ENCODE assay signal across 14 cellular contexts in genomic region chr2:46384457-46384815, GRCh38.
DNase-seq lines count a peak whose midpoint lies in the region; ATAC-seq and TF ChIP-seq lines count a peak whose summit lies in the region.
"Had no signal": no experiment of that assay in that cellular context is flagged by ENCODE, and none has a peak within 500 bp of the region (broad histone marks: within the 10 kb centered on the region; RNA-seq: fewer than 3 reads in every experiment).

No MANE protein-coding gene starts in this region.

- ATAC-seq in GM19324 (IDR thresholded peaks at IDR 0.05; ENCODE audit: low FRiP score, unreplicated experiment): no peak
- ATAC-seq: GM12878, GM23338 had no signal

- H3K4me2 ChIP-seq in PC-9: no peak overlapping the region
- H3K4me2 ChIP-seq: BLaER1 treated with 17β-estradiol and CSF1 and Interleukin-3, amounts not matched to agents 10 nM and 100 nM; GM23338 had no signal

- no peak for TF ChIP-seq CTCF in PC-9 (conservative IDR thresholded peaks at IDR 0.05)
- no peak for TF ChIP-seq CTCF in endodermal cell (conservative IDR thresholded peaks at IDR 0.05)
- no peak for TF ChIP-seq CTCF in osteocyte (IDR thresholded peaks at IDR 0.05)
- TF ChIP-seq CTCF in chondrocyte (IDR thresholded peaks at IDR 0.05): no peak

- no peaks in the 10 kb centered on the region for H4K20me1 ChIP-seq in PC-9 (ENCODE audit: insufficient read depth)
- H4K20me1 ChIP-seq: BLaER1 treated with 17β-estradiol and CSF1 and Interleukin-3, amounts not matched to agents 10 nM and 100 nM had no signal

- H3K27ac Mint-ChIP-seq in endodermal cell (no peak overlapping the region), osteocyte (ENCODE audit: unreplicated experiment) (no peak overlapping the region), chondrocyte (ENCODE audit: unreplicated experiment) (no peak overlapping the region)
- H3K27ac Mint-ChIP-seq: CD4-positive, CD25-positive, alpha-beta regulatory T cell; GM23338 had no signal

- no peaks in the 10 kb centered on the region for H3K27me3 ChIP-seq in PC-9 (ENCODE audit: insufficient read depth, low read depth)
- H3K27me3 ChIP-seq in endodermal cell (ENCODE audit: control insufficient read depth, insufficient read depth, low read length, poor library complexity, severe bottlenecking): no peaks in the 10 kb centered on the region
- H3K27me3 ChIP-seq: BLaER1 treated with 17β-estradiol and CSF1 and Interleukin-3, amounts not matched to agents 10 nM and 100 nM had no signal

- no peaks in the 10 kb centered on the region for H3K9me3 Mint-ChIP-seq in endodermal cell
- no peaks in the 10 kb centered on the region for H3K9me3 Mint-ChIP-seq in osteocyte (ENCODE audit: unreplicated experiment)
- no peaks in the 10 kb centered on the region for H3K9me3 Mint-ChIP-seq in chondrocyte (ENCODE audit: low read depth)
- H3K9me3 Mint-ChIP-seq: CD4-positive, CD25-positive, alpha-beta regulatory T cell; GM23338 had no signal

- H3K27ac ChIP-seq in PC-9 (peak overlapping the region; percentile 81; the same call in 1 of the 2 replicates), endodermal cell (ENCODE audit: low read depth, low read length) (no peak overlapping the region)
- H3K27ac ChIP-seq: BLaER1 treated with 17β-estradiol and CSF1 and Interleukin-3, amounts not matched to agents 10 nM and 100 nM had no signal

- no peaks in the 10 kb centered on the region for H3K9me3 ChIP-seq in PC-9 (ENCODE audit: insufficient read depth, low read depth)
- H3K9me3 ChIP-seq in endodermal cell (ENCODE audit: control insufficient read depth, low read length): no peaks in the 10 kb centered on the region

- peaks cover 36% of the 10 kb centered on the region for H3K36me3 ChIP-seq in PC-9 (ENCODE audit: low read depth)
- no peaks in the 10 kb centered on the region for H3K36me3 ChIP-seq in endodermal cell (ENCODE audit: control insufficient read depth, insufficient read depth, low read length)

- no TSS peak for BruUV-seq in PC-9 (replicated peaks; lab: Mats Ljungman, UMichigan)

- intact Hi-C loops in PC-9 (cut with micrococcal nuclease; ENCODE audit: unreplicated experiment): no loop called here

- H3K9ac ChIP-seq in endodermal cell (ENCODE audit: extremely low read depth, low read length, poor library complexity, severe bottlenecking): no peak overlapping the region
- H3K9ac ChIP-seq: BLaER1 treated with 17β-estradiol and CSF1 and Interleukin-3, amounts not matched to agents 10 nM and 100 nM had no signal

- H3K36me3 Mint-ChIP-seq in endodermal cell (ENCODE audit: low read depth): no peaks in the 10 kb centered on the region
- H3K36me3 Mint-ChIP-seq in osteocyte (ENCODE audit: unreplicated experiment): no peaks in the 10 kb centered on the region
- H3K36me3 Mint-ChIP-seq in chondrocyte (ENCODE audit: low read depth): peaks cover 37% of the 10 kb centered on the region
- H3K36me3 Mint-ChIP-seq: CD4-positive, CD25-positive, alpha-beta regulatory T cell had no signal

- peak; percentile 43 for DNase-seq in activated CD8-positive, alpha-beta memory T cell treated with anti-CD3 and anti-CD28 coated beads, Interleukin-2, amount 50 U/mL, for 48 hours
- no peak for DNase-seq in activated CD8-positive, alpha-beta memory T cell treated with anti-CD3 and anti-CD28 coated beads for 24 hours
- DNase-seq in PC-9 (no peak), endodermal cell (peak; percentile 24), osteocyte (ENCODE audit: extremely low spot score, unreplicated experiment) (peak; percentile 78), chondrocyte (ENCODE audit: low spot score) (no peak)
- no peak for DNase-seq in stimulated activated CD4-positive, alpha-beta T cell treated with anti-CD3 and anti-CD28 coated beads, Interleukin-4, amount 100 ng/mL, for 4 hours
- DNase-seq: ACHN; CD4-positive, CD25-positive, alpha-beta regulatory T cell; H7 had no signal

- no peaks in the 10 kb centered on the region for H3K79me2 ChIP-seq in PC-9 (ENCODE audit: low read depth)

- POLR2A ChIA-PET in PC-9 (lab: Charles Lee; ENCODE audit: unreplicated experiment): no interaction called here

- peaks cover 2% of the 10 kb centered on the region for H3K4me1 Mint-ChIP-seq in endodermal cell
- no peaks in the 10 kb centered on the region for H3K4me1 Mint-ChIP-seq in osteocyte (ENCODE audit: unreplicated experiment)
- peaks cover 3% of the 10 kb centered on the region for H3K4me1 Mint-ChIP-seq in chondrocyte (ENCODE audit: low read depth)
- H3K4me1 Mint-ChIP-seq: CD4-positive, CD25-positive, alpha-beta regulatory T cell; GM23338 had no signal

- H3K4me3 ChIP-seq in PC-9 (no peak overlapping the region), endodermal cell (ENCODE audit: low read length) (no peak overlapping the region)
- H3K4me3 ChIP-seq: BLaER1 treated with 17β-estradiol and CSF1 and Interleukin-3, amounts not matched to agents 10 nM and 100 nM; GM12878; GM23338 had no signal

- H3K27me3 Mint-ChIP-seq in endodermal cell (ENCODE audit: insufficient read depth) (no peaks in the 10 kb centered on the region), osteocyte (ENCODE audit: unreplicated experiment) (no peaks in the 10 kb centered on the region), chondrocyte (ENCODE audit: low read depth) (no peaks in the 10 kb centered on the region)
- H3K27me3 Mint-ChIP-seq: CD4-positive, CD25-positive, alpha-beta regulatory T cell had no signal

- 92 to 94% methylated on average over 11 to 12 of the region's 12 CpGs for WGBS in endodermal cell (ENCODE audit: insufficient coverage in 1 of 2, insufficient read length in 1 of 2), 2 experiments

- no peak overlapping the region for H2AFZ ChIP-seq in PC-9
- H2AFZ ChIP-seq: GM23338 had no signal

- H3K4me3 Mint-ChIP-seq in endodermal cell: no peak overlapping the region
- H3K4me3 Mint-ChIP-seq in osteocyte (ENCODE audit: unreplicated experiment): no peak overlapping the region
- H3K4me3 Mint-ChIP-seq in chondrocyte (ENCODE audit: unreplicated experiment): no peak overlapping the region
- H3K4me3 Mint-ChIP-seq: CD4-positive, CD25-positive, alpha-beta regulatory T cell; GM23338 had no signal

- H3K4me1 ChIP-seq in PC-9 (replicated peaks; ENCODE audit: insufficient read depth) (peaks cover 28% of the 10 kb centered on the region), endodermal cell (ENCODE audit: control insufficient read depth, insufficient read depth, low read length) (no peaks in the 10 kb centered on the region)

- peaks cover 26% of the 10 kb centered on the region; the same call in 1 of the 2 replicates for H3F3A ChIP-seq in PC-9 (ENCODE audit: insufficient read depth, low read depth)

- no peaks in the 10 kb centered on the region for H3K9me2 ChIP-seq in PC-9 (ENCODE audit: insufficient read depth)

- CTCF ChIA-PET in PC-9 (lab: Charles Lee): interaction anchor here (0.5 kb wide), 1 partner anchor 70 kb away, joined by 13 read pairs; no protein-coding TSS in a partner anchor

Comparison
In these comparisons a context has a peak if more than half of its experiments do, and no peak if none do; other contexts are left out.
1. DNase-seq: peak in activated CD8-positive, alpha-beta memory T cell treated with anti-CD3 and anti-CD28 coated beads, Interleukin-2, amount 50 U/mL, for 48 hours (single experiment), endodermal cell (single experiment) and osteocyte (single experiment); none in activated CD8-positive, alpha-beta memory T cell treated with anti-CD3 and anti-CD28 coated beads for 24 hours (single experiment), PC-9 (0 of 2), stimulated activated CD4-positive, alpha-beta T cell treated with anti-CD3 and anti-CD28 coated beads, Interleukin-4, amount 100 ng/mL, for 4 hours (0 of 2) and chondrocyte (single experiment).